ENCODE assay signal across 12 cellular contexts in the genomic region with DNA sequence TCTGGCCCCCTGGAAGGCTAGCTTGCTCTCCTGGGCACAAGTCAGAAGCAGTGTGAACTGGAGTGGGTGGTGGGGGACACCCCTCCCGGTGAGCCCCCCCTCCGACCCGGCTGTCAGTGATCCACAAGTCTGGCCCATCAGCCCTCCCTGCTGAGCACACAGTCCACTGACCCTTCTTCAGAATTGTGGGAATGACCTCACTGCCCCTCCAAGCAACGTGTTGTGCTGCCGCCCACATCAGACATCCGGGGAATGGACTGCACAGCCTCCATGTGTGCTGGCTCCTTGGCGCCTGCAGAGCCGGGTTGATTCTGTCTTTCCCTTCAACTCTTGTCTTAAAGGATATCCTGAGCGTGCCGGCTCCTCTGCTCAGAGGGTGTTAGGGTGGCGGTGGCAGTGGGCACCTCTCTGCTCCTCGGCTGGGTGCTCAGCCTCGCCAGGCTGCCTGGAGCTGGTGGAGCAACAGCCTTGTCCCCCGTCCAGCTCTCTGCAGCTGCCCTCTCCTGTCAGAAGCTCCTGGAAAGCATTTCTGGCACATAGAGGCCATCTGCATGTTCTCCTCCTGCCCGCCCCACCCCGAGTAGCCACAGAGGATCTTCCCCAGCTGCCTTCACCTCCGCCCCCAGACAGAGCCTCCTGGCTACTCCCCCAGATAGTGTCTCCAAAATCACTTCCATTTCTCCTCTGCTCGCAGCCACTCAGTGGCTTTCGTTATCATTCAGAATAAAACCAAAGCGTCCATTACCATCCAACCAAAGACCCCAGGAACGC. TPM values are rescaled to one million over a fixed set of nuclear protein-coding genes. Genes with fewer than 3 reads are reported as not detected.
DNase-seq lines count a peak whose midpoint lies in the region; ATAC-seq and TF ChIP-seq lines count a peak whose summit lies in the region.
"Had no signal": no experiment of that assay in that cellular context is flagged by ENCODE, and none has a peak within 500 bp of the region (broad histone marks: within the 10 kb centered on the region; RNA-seq: fewer than 3 reads in every experiment).

No MANE protein-coding gene starts in this region.

- H3K79me2 ChIP-seq in neural progenitor cell (ENCODE audit: low read depth) = no peaks in the 10 kb centered on the region

- no peak overlapping the region for H3K4me2 ChIP-seq in neural progenitor cell

- peaks cover 0 to 44% of the 10 kb centered on the region in 2 donors for H3K4me1 ChIP-seq in right atrium auricular region
- peaks cover 61% of the 10 kb centered on the region for H3K4me1 ChIP-seq in muscle layer of colon (ENCODE audit: insufficient read depth, low read length)
- peaks cover 0 to 3% of the 10 kb centered on the region in 2 donors for H3K4me1 ChIP-seq in uterus
- H3K4me1 ChIP-seq in neural progenitor cell = peaks cover 9% of the 10 kb centered on the region

- H3K36me3 Mint-ChIP-seq in activated naive CD8-positive, alpha-beta T cell treated with anti-CD3 and anti-CD28 coated beads, Interleukin-2, amount 50 U/mL, for 24 hours (ENCODE audit: low read depth) = no peaks in the 10 kb centered on the region
- no peaks in the 10 kb centered on the region for H3K36me3 Mint-ChIP-seq in activated CD8-positive, alpha-beta memory T cell treated with anti-CD3 and anti-CD28 coated beads, Interleukin-2, amount 10 ng/mL, durations not matched to agents 7 days and 5 days
- no peaks in the 10 kb centered on the region for H3K36me3 Mint-ChIP-seq in neural progenitor cell

- H3K9ac ChIP-seq in muscle layer of colon (ENCODE audit: low read length) (no peak overlapping the region), neural progenitor cell (no peak overlapping the region)

- H3K27me3 ChIP-seq in right atrium auricular region (no peaks in the 10 kb centered on the region), muscle layer of colon (ENCODE audit: control insufficient read depth in 1 of 2, insufficient read depth in 2 of 2, low read length in 2 of 2) (no peaks in the 10 kb centered on the region), uterus (no peaks in the 10 kb centered on the region), neural progenitor cell (peaks cover 61% of the 10 kb centered on the region)
- H3K27me3 ChIP-seq: body of pancreas had no signal

- TF ChIP-seq POLR2A in uterus (IDR thresholded peaks at IDR 0.05) = peak in 1 of 2 donors; percentile 10

- H3F3A ChIP-seq in neural progenitor cell (ENCODE audit: low read depth) = peaks cover 23% of the 10 kb centered on the region

- DNase-seq in Right ventricle myocardium superior = peak; percentile 57
- DNase-seq in right atrium auricular region (ENCODE audit: low spot score) = no peak
- DNase-seq in activated naive CD8-positive, alpha-beta T cell treated with anti-CD3 and anti-CD28 coated beads, Interleukin-2, amount 50 U/mL, for 24 hours = no peak
- peak; percentile 73 to 76 for DNase-seq in uterus
- DNase-seq in activated CD8-positive, alpha-beta memory T cell treated with anti-CD3 and anti-CD28 coated beads, Interleukin-2, amount 10 ng/mL, durations not matched to agents 7 days and 5 days = no peak
- DNase-seq in neural progenitor cell (ENCODE audit: low spot score) = no peak
- DNase-seq in NCI-H748 treated with DMSO at 0.1 percent for 48 hours (lab: John Stamatoyannopoulos, UW) = no peak
- DNase-seq: activated CD4-positive, alpha-beta T cell treated with anti-CD3 and anti-CD28 coated beads for 4 hours; NCI-H1417 treated with DMSO at 0.1 percent for 48 hours had no signal

- H3K4me1 Mint-ChIP-seq in activated naive CD8-positive, alpha-beta T cell treated with anti-CD3 and anti-CD28 coated beads, Interleukin-2, amount 50 U/mL, for 24 hours = peaks cover 30% of the 10 kb centered on the region
- H3K4me1 Mint-ChIP-seq in activated CD8-positive, alpha-beta memory T cell treated with anti-CD3 and anti-CD28 coated beads, Interleukin-2, amount 10 ng/mL, durations not matched to agents 7 days and 5 days = peaks cover 40% of the 10 kb centered on the region
- H3K4me1 Mint-ChIP-seq in neural progenitor cell = peaks cover 30% of the 10 kb centered on the region

- TF ChIP-seq CTCF in right atrium auricular region (IDR thresholded peaks at IDR 0.05) (no peak), uterus (IDR thresholded peaks at IDR 0.05) (no peak), neural progenitor cell (IDR thresholded peaks at IDR 0.05) (no peak)

- H3K27ac ChIP-seq in right atrium auricular region = peak overlapping the region in 1 of 2 donors; percentile 96
- peak overlapping the region; percentile 98 for H3K27ac ChIP-seq in muscle layer of colon (ENCODE audit: low read depth, low read length)
- H3K27ac ChIP-seq in uterus = peak overlapping the region; percentile 49 to 98
- no peak overlapping the region for H3K27ac ChIP-seq in neural progenitor cell

- H3K36me3 ChIP-seq in right atrium auricular region = no peaks in the 10 kb centered on the region
- no peaks in the 10 kb centered on the region for H3K36me3 ChIP-seq in muscle layer of colon (ENCODE audit: insufficient read depth, low read length)
- H3K36me3 ChIP-seq in uterus = no peaks in the 10 kb centered on the region
- no peaks in the 10 kb centered on the region for H3K36me3 ChIP-seq in neural progenitor cell
- H3K36me3 ChIP-seq: left lung had no signal

- no peaks in the 10 kb centered on the region for H4K20me1 ChIP-seq in neural progenitor cell (ENCODE audit: low read depth)

- H3K4me3 Mint-ChIP-seq in activated naive CD8-positive, alpha-beta T cell treated with anti-CD3 and anti-CD28 coated beads, Interleukin-2, amount 50 U/mL, for 24 hours = peak overlapping the region; percentile 17
- H3K4me3 Mint-ChIP-seq in activated CD8-positive, alpha-beta memory T cell treated with anti-CD3 and anti-CD28 coated beads, Interleukin-2, amount 10 ng/mL, durations not matched to agents 7 days and 5 days = no peak overlapping the region
- H3K4me3 Mint-ChIP-seq in neural progenitor cell = no peak overlapping the region

- peak; percentile 16 for ATAC-seq in Right ventricle myocardium superior (ENCODE audit: poor library complexity)
- no peak for ATAC-seq in activated naive CD8-positive, alpha-beta T cell treated with anti-CD3 and anti-CD28 coated beads, Interleukin-2, amount 50 U/mL, for 24 hours
- no peak for ATAC-seq in activated CD8-positive, alpha-beta memory T cell treated with anti-CD3 and anti-CD28 coated beads, Interleukin-2, amount 10 ng/mL, durations not matched to agents 7 days and 5 days
- ATAC-seq: body of pancreas, left lung had no signal

- no peaks in the 10 kb centered on the region for H3K9me3 Mint-ChIP-seq in activated naive CD8-positive, alpha-beta T cell treated with anti-CD3 and anti-CD28 coated beads, Interleukin-2, amount 50 U/mL, for 24 hours
- no peaks in the 10 kb centered on the region for H3K9me3 Mint-ChIP-seq in activated CD8-positive, alpha-beta memory T cell treated with anti-CD3 and anti-CD28 coated beads, Interleukin-2, amount 10 ng/mL, durations not matched to agents 7 days and 5 days (ENCODE audit: low read depth)
- no peaks in the 10 kb centered on the region for H3K9me3 Mint-ChIP-seq in neural progenitor cell

- intact Hi-C loops in Right ventricle myocardium superior (cut with DNase I) = no loop called here
- intact Hi-C loops in uterus (cut with DNase I; ENCODE audit: low total_unique reads) = no loop called here

- peaks cover 12% of the 10 kb centered on the region for H3K27me3 Mint-ChIP-seq in activated naive CD8-positive, alpha-beta T cell treated with anti-CD3 and anti-CD28 coated beads, Interleukin-2, amount 50 U/mL, for 24 hours
- H3K27me3 Mint-ChIP-seq in activated CD8-positive, alpha-beta memory T cell treated with anti-CD3 and anti-CD28 coated beads, Interleukin-2, amount 10 ng/mL, durations not matched to agents 7 days and 5 days = peaks cover 33% of the 10 kb centered on the region
- peaks cover 18% of the 10 kb centered on the region for H3K27me3 Mint-ChIP-seq in neural progenitor cell (ENCODE audit: insufficient read depth, low read depth)

- no peak overlapping the region for H3K27ac Mint-ChIP-seq in activated naive CD8-positive, alpha-beta T cell treated with anti-CD3 and anti-CD28 coated beads, Interleukin-2, amount 50 U/mL, for 24 hours
- no peak overlapping the region for H3K27ac Mint-ChIP-seq in activated CD8-positive, alpha-beta memory T cell treated with anti-CD3 and anti-CD28 coated beads, Interleukin-2, amount 10 ng/mL, durations not matched to agents 7 days and 5 days
- H3K27ac Mint-ChIP-seq in neural progenitor cell = no peak overlapping the region

- H2AFZ ChIP-seq in neural progenitor cell (replicated peaks) = no peak overlapping the region

- H3K4me3 ChIP-seq in right atrium auricular region = peak overlapping the region in 1 of 2 donors; percentile 3
- peak overlapping the region in 1 of 2 donors; percentile 77 for H3K4me3 ChIP-seq in muscle layer of colon (ENCODE audit: low read depth in 1 of 2, low read length in 2 of 2)
- no peak overlapping the region for H3K4me3 ChIP-seq in uterus
- no peak overlapping the region for H3K4me3 ChIP-seq in neural progenitor cell
- H3K4me3 ChIP-seq: body of pancreas, left lung had no signal

- H3K9me3 ChIP-seq in right atrium auricular region (no peaks in the 10 kb centered on the region), muscle layer of colon (ENCODE audit: low read length) (no peaks in the 10 kb centered on the region), uterus (no peaks in the 10 kb centered on the region), neural progenitor cell (ENCODE audit: low read depth) (no peaks in the 10 kb centered on the region)
- H3K9me3 ChIP-seq: body of pancreas, left lung had no signal

- CTCF ChIA-PET in activated CD8-positive, alpha-beta memory T cell treated with anti-CD3 and anti-CD28 coated beads, Interleukin-2, amount 10 ng/mL, durations not matched to agents 7 days and 5 days (lab: Charles Lee) = interaction anchor here (1.0 to 1.7 kb wide), 4 partner anchors 8 to 443 kb away, joined by 3 to 5 read pairs (median 4); no protein-coding TSS in a partner anchor

RNA-seq across cellular contexts. Expression of a gene that starts 19.8 kb away (rescaled TPM):
- total RNA-seq in Right ventricle myocardium superior (not detected), right atrium auricular region (not detected), uterus (1 to 10 TPM in 2 of 4 donors, not detected in 2; 1.6 to 2.1 TPM), neural progenitor cell (ENCODE audit: low replicate concordance) (2.6 and 3.8 TPM in 2 replicates)
- 1 to 10 TPM; 8.0 to 9.3 TPM for total RNA-seq in activated CD8-positive, alpha-beta memory T cell treated with anti-CD3 and anti-CD28 coated beads, Interleukin-2, amount 10 ng/mL, durations not matched to agents 7 days and 5 days

RNA-seq across cellular contexts. Expression of a gene that starts 41.7 kb away (rescaled TPM):
- total RNA-seq in Right ventricle myocardium superior (11.7 TPM), right atrium auricular region (1 to 10 TPM; 3.8 to 4.9 TPM), uterus (10 to 100 TPM in 3 of 4 donors, 1 to 10 TPM in 1; 9.5 to 33.3 (median 18.5) TPM), neural progenitor cell (ENCODE audit: low replicate concordance) (9.7 and 13.8 TPM in 2 replicates)
- total RNA-seq in activated CD8-positive, alpha-beta memory T cell treated with anti-CD3 and anti-CD28 coated beads, Interleukin-2, amount 10 ng/mL, durations not matched to agents 7 days and 5 days = 10 to 100 TPM; 15.1 to 18.4 TPM

Comparison
In these comparisons a context has a peak if more than half of its experiments do, and no peak if none do; other contexts are left out.
1. DNase-seq: peak in Right ventricle myocardium superior (single experiment) and uterus (2 of 2); none in right atrium auricular region (single experiment), activated naive CD8-positive, alpha-beta T cell treated with anti-CD3 and anti-CD28 coated beads, Interleukin-2, amount 50 U/mL, for 24 hours (single experiment), activated CD8-positive, alpha-beta memory T cell treated with anti-CD3 and anti-CD28 coated beads, Interleukin-2, amount 10 ng/mL, durations not matched to agents 7 days and 5 days (single experiment), neural progenitor cell (single experiment) and NCI-H748 treated with DMSO at 0.1 percent for 48 hours (single experiment).